In the genomic region with DNA sequence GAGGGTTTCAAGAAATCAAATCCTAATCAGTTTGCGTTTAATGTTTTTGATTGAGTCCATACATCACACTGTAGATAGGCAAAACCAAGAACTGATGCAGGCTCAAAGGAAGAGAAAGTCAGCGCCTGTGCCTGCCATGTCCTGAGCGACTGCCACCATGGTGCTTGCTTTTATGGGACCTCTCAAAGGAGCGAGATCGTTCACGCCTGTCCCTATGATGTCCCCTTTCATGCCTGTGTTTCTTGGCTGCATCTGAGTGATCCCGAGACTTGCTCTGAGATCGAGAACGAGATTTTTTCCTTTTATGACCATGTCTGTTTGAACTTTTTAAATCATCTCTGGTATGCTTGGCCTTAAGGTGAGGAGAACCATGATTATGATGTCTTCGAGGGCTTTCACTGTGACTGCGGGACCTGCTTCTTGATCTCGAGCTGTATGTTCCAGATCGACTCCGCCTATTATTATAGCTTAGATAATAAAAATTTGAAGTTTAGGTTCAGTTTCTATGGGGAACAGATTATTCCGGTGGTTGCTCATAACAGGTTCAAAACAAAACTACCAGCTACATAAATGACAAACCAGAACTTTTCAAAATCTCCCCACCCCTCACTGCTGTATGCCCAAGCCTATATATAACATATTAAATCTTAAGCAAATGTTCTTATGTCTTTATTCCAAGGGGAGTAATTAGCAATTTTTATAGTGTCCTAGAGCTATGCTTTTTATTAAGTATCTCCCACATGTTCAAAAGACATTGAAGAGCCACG, we compare ENCODE assay signal across 13 cellular contexts. TPM values are rescaled to one million over a fixed set of nuclear protein-coding genes. Genes with fewer than 3 reads are reported as not detected.
DNase-seq lines count a peak whose midpoint lies in the region; ATAC-seq lines count a peak whose summit lies in the region.
"Had no signal": no experiment of that assay in that cellular context is flagged by ENCODE, and none has a peak within 500 bp of the region (broad histone marks: within the 10 kb centered on the region; RNA-seq: fewer than 3 reads in every experiment).

No MANE protein-coding gene starts in this region.

- peak; percentile 71 to 75 for ATAC-seq in activated CD4-positive, CD25-positive, alpha-beta regulatory T cell treated with anti-CD3 and anti-CD28 coated beads, Interleukin-2, amount 50 U/mL, for 24 hours
- peak; percentile 67 for ATAC-seq in GM21723 (IDR thresholded peaks at IDR 0.05; ENCODE audit: unreplicated experiment)
- peak; percentile 26 for ATAC-seq in T-helper 17 cell
- ATAC-seq in naive B cell (ENCODE audit: low read depth in 2 of 2) = peak; percentile 17 to 19

- no peak for DNase-seq in activated CD4-positive, CD25-positive, alpha-beta regulatory T cell (lab: John Stamatoyannopoulos, UW)
- DNase-seq in T-helper 17 cell (no peak), naive B cell (no peak), HCEC 1CT (no peak), NOMO-1 treated with dmso at 0.1 percent for 144 hours (lab: John Stamatoyannopoulos, UW; ENCODE audit: unreplicated experiment) (no peak)
- DNase-seq in stimulated activated CD4-positive, alpha-beta T cell treated with anti-CD3 and anti-CD28 coated beads, Interleukin-4, amount 100 ng/mL, for 4 hours = no peak
- DNase-seq: activated gamma-delta T cell, NCI-H1105 treated with DMSO at 0.1 percent for 48 hours, NCI-H446 treated with DMSO at 0.1 percent for 48 hours, occipital lobe, SW 1271 had no signal

- peaks cover 27% of the 10 kb centered on the region for H3K4me1 Mint-ChIP-seq in T-helper 17 cell
- peaks cover 3 to 4% (median 3%) of the 10 kb centered on the region in 3 donors for H3K4me1 Mint-ChIP-seq in naive B cell

- peak overlapping the region; percentile 19 for H3K4me3 Mint-ChIP-seq in T-helper 17 cell
- peak overlapping the region in 1 of 8 donors; percentile 35 for H3K4me3 Mint-ChIP-seq in naive B cell

- no peaks in the 10 kb centered on the region for H3K9me3 ChIP-seq in T-helper 17 cell (ENCODE audit: control insufficient read depth, low read length, poor library complexity, severe bottlenecking)

- H3K9me3 Mint-ChIP-seq in naive B cell = no peaks in the 10 kb centered on the region

- peak overlapping the region; percentile 89 for H3K27ac Mint-ChIP-seq in T-helper 17 cell
- H3K27ac Mint-ChIP-seq in naive B cell = peak overlapping the region in 5 of 6 donors; percentile 6 to 89 (median 57)

- no peaks in the 10 kb centered on the region for H3K27me3 Mint-ChIP-seq in T-helper 17 cell
- H3K27me3 Mint-ChIP-seq in naive B cell = no peaks in the 10 kb centered on the region

- H3K36me3 Mint-ChIP-seq in T-helper 17 cell (ENCODE audit: low read depth) (peaks cover 11% of the 10 kb centered on the region), naive B cell (peaks cover 20 to 27% of the 10 kb centered on the region in 2 donors)

RNA-seq across cellular contexts. Expression of gene CCNL1, which starts 11.6 kb away (rescaled TPM):
- total RNA-seq in T-helper 17 cell = 1,000 to 10,000 TPM; 1,190 to 1,257 TPM
- polyA plus RNA-seq in naive B cell (ENCODE audit: low read depth in 6 of 6) = 100 to 1,000 TPM in 5 of 6 donors, 10 to 100 TPM in 1; 64.1 to 148 (median 138) TPM

Comparison
In these comparisons a context has a peak if more than half of its experiments do, and no peak if none do; other contexts are left out.
1. ATAC-seq: peak in every context shown above with its lines; median percentile 73 in activated CD4-positive, CD25-positive, alpha-beta regulatory T cell treated with anti-CD3 and anti-CD28 coated beads, Interleukin-2, amount 50 U/mL, for 24 hours; 67 in GM21723; 26 in T-helper 17 cell; 18 in naive B cell.